Comparison of ENCODE assay signal across 25 cellular contexts in genomic region chr7:158035343-158035742, GRCh38.
"Had no signal": no experiment of that assay in that cellular context is flagged by ENCODE, and none has a peak within 500 bp of the region (broad histone marks: within the 10 kb centered on the region; RNA-seq: fewer than 3 reads in every experiment).

No MANE protein-coding gene starts in this region.

- H3K36me3 ChIP-seq: left lung, ovary, prostate gland, right lobe of liver, stomach, thyroid gland, transverse colon, upper lobe of left lung had no signal

- H3K27me3 ChIP-seq: neural progenitor cell, ovary, right lobe of liver, stomach, testis, thyroid gland, transverse colon, upper lobe of left lung had no signal

- H3K4me1 ChIP-seq: left lung, prostate gland, right lobe of liver, testis, thyroid gland, transverse colon, upper lobe of left lung had no signal

- ATAC-seq: left colon; left lung; mucosa of descending colon; naive thymus-derived CD4-positive, alpha-beta T cell; right lobe of liver; stimulated activated naive B cell treated with anti-CD40 and anti-IgM and Interleukin-4, amounts not matched to agents 10 μg/mL and 1 μg/mL and 100 μg/mL, for 72 hours; stimulated activated naive CD8-positive, alpha-beta T cell treated with anti-CD3 and anti-CD28 coated beads, Interleukin-15, Interleukin-2, amounts not matched to agents 100 U/mL and 50 U/mL, for 24 hours had no signal

- DNase-seq: hypothalamus; immature natural killer cell; kidney; left colon; mesendoderm; midbrain; mucosa of descending colon; naive thymus-derived CD4-positive, alpha-beta T cell; nephron progenitor cell; ovary; right lobe of liver; stimulated activated CD4-positive, alpha-beta T cell treated with anti-CD3 and anti-CD28 coated beads, Interleukin-2, amount 100 ng/mL, for 24 hours; stimulated activated CD4-positive, alpha-beta T cell treated with anti-CD3 and anti-CD28 coated beads, Interleukin-4, amount 100 ng/mL, for 1 hour; stimulated activated naive B cell treated with anti-CD40 and anti-IgM and Interleukin-4, amounts not matched to agents 10 μg/mL and 1 μg/mL and 100 μg/mL, for 72 hours; stimulated activated naive CD8-positive, alpha-beta T cell treated with anti-CD3 and anti-CD28 coated beads, Interleukin-15, Interleukin-2, amounts not matched to agents 100 U/mL and 50 U/mL, for 24 hours; stomach; testis; thyroid gland; transverse colon had no signal

- H3K9me3 ChIP-seq: ovary, prostate gland, right lobe of liver, testis, thyroid gland had no signal

- H3K4me3 ChIP-seq: left lung, lung, mucosa of descending colon, neural progenitor cell, ovary, prostate gland, right lobe of liver, smooth muscle cell, stomach, testis, thyroid gland, transverse colon, upper lobe of left lung had no signal

- H3K27ac ChIP-seq: left lung, neural progenitor cell, ovary, prostate gland, right lobe of liver, stomach, testis, thyroid gland, transverse colon, upper lobe of left lung had no signal
